Comparison of ENCODE assay signal across 1 cellular context in genomic region chr2:171923206-171923605, GRCh38.
TF ChIP-seq lines count a peak whose summit lies in the region.

No MANE protein-coding gene starts in this region.

TF ChIP-seq in H1, 55 proteins besides CTCF, POLR2A, EP300 and RAD21 (continued from another document):
- no peak for TF ChIP-seq CHD7 (IDR thresholded peaks at IDR 0.05; ENCODE audit: insufficient replicate concordance, low read length)
- no peak for TF ChIP-seq GTF2F1 (IDR thresholded peaks at IDR 0.05; ENCODE audit: borderline replicate concordance, low read depth, low read length)
- no peak for TF ChIP-seq TAF1 (IDR thresholded peaks at IDR 0.05; ENCODE audit: low read depth, low read length)
- no peak for TF ChIP-seq SP2 (IDR thresholded peaks at IDR 0.05; ENCODE audit: low read length)
- no peak for TF ChIP-seq ATF3 (IDR thresholded peaks at IDR 0.05; ENCODE audit: insufficient read depth, low read depth, low read length)
- no peak for TF ChIP-seq TCF12 (IDR thresholded peaks at IDR 0.05; ENCODE audit: low read depth, low read length)
- no peak for TF ChIP-seq CBX8 (IDR thresholded peaks at IDR 0.05; ENCODE audit: borderline replicate concordance, low read depth, low read length)
